Comparison of ENCODE assay signal across 8 cellular contexts in genomic region chr2:27249891-27250651, GRCh38. TPM values are rescaled to one million over a fixed set of nuclear protein-coding genes. Genes with fewer than 3 reads are reported as not detected.
A peak's percentile ranks its signal among the peaks of the same experiment; 100 is the strongest.
DNase-seq lines count a peak whose midpoint lies in the region; ATAC-seq and TF ChIP-seq lines count a peak whose summit lies in the region.

No MANE protein-coding gene starts in this region.

- peak; percentile 83 for TF ChIP-seq CTCF in WI38 (IDR thresholded peaks at IDR 0.05; ENCODE audit: low read depth, low read length)
- TF ChIP-seq CTCF in endothelial cell (IDR thresholded peaks at IDR 0.05; ENCODE audit: unreplicated experiment): peak; percentile 53
- TF ChIP-seq CTCF in mucosa of descending colon (IDR thresholded peaks at IDR 0.05): no peak
- TF ChIP-seq CTCF in tibial nerve (IDR thresholded peaks at IDR 0.05): peak; percentile 21 to 57 (median 48)

- ATAC-seq in mucosa of descending colon: peak; percentile 85

- H3K27ac Mint-ChIP-seq in endothelial cell (ENCODE audit: unreplicated experiment): no peak overlapping the region

- peaks cover 7% of the 10 kb centered on the region for H3K36me3 Mint-ChIP-seq in endothelial cell (ENCODE audit: low read depth, unreplicated experiment)

- 30 to 39% methylated on average over 14 to 22 of the region's 22 CpGs for WGBS in tibial nerve, 2 donors

- no peak overlapping the region for H3K4me3 ChIP-seq in WI38 (ENCODE audit: low read depth, low read length)
- H3K4me3 ChIP-seq in mucosa of descending colon: no peak overlapping the region
- no peak overlapping the region for H3K4me3 ChIP-seq in tibial nerve

- intact Hi-C loops in mucosa of descending colon (cut with DNase I, micrococcal nuclease): no loop called here

- peaks cover 9% of the 10 kb centered on the region for H3K27me3 Mint-ChIP-seq in endothelial cell (ENCODE audit: unreplicated experiment)

- H3K36me3 ChIP-seq in mucosa of descending colon (ENCODE audit: low read depth): no peaks in the 10 kb centered on the region
- no peaks in the 10 kb centered on the region for H3K36me3 ChIP-seq in tibial nerve

- no peaks in the 10 kb centered on the region for H3K4me1 Mint-ChIP-seq in endothelial cell (ENCODE audit: unreplicated experiment)

- H3K4me3 Mint-ChIP-seq in endothelial cell (ENCODE audit: unreplicated experiment): no peak overlapping the region

- peak; percentile 39 for DNase-seq in EH (ENCODE audit: low read depth)
- DNase-seq in LHCN-M2 (ENCODE audit: low read depth): peak; percentile 18
- peak; percentile 79 for DNase-seq in endothelial cell (ENCODE audit: low spot score)
- peak in 2 of 3 donors; percentile 48 to 69 for DNase-seq in mucosa of descending colon
- no peak for DNase-seq in tibial nerve (ENCODE audit: low spot score in 2 of 2)
- no peak for DNase-seq in RKO (ENCODE audit: low spot score)
- DNase-seq in hippocampal formation (lab: John Stamatoyannopoulos, UW): no peak

- no peak for TF ChIP-seq POLR2A in tibial nerve (IDR thresholded peaks at IDR 0.05)

- H3K9me3 ChIP-seq in mucosa of descending colon: no peaks in the 10 kb centered on the region
- H3K9me3 ChIP-seq in tibial nerve: no peaks in the 10 kb centered on the region

- TF ChIP-seq EP300 in tibial nerve (IDR thresholded peaks at IDR 0.05): no peak

- no peaks in the 10 kb centered on the region for H3K9me3 Mint-ChIP-seq in endothelial cell (ENCODE audit: unreplicated experiment)

- H3K27ac ChIP-seq in tibial nerve: no peak overlapping the region

- H3K4me1 ChIP-seq in mucosa of descending colon (ENCODE audit: low read depth): no peaks in the 10 kb centered on the region
- H3K4me1 ChIP-seq in tibial nerve: peaks cover 0 to 7% (median 0%) of the 10 kb centered on the region in 4 donors

- peaks cover 0 to 51% of the 10 kb centered on the region in 2 donors for H3K27me3 ChIP-seq in tibial nerve

RNA-seq across cellular contexts. Expression of gene SLC30A3, which starts 12.8 kb away (rescaled TPM):
- 0.63 TPM in 1 of 2 replicates, not detected in the other for total RNA-seq in LHCN-M2 (2014; rRNA removed)
- 0.27 TPM for polyA plus RNA-seq in LHCN-M2 (2012)
- not detected for total RNA-seq in endothelial cell (ENCODE audit: unreplicated experiment)
- total RNA-seq in mucosa of descending colon: under 1 TPM in 1 of 3 donors, not detected in 2; 0.12 TPM
- under 1 TPM in 1 of 4 donors, not detected in 3; 0.44 TPM for total RNA-seq in tibial nerve

RNA-seq across cellular contexts. Expression of gene DNAJC5G, which starts 25.2 kb away (rescaled TPM):
- not detected in 2 replicates for total RNA-seq in LHCN-M2 (2014; rRNA removed)
- not detected for polyA plus RNA-seq in LHCN-M2 (2012)
- total RNA-seq in endothelial cell (ENCODE audit: unreplicated experiment): not detected
- total RNA-seq in mucosa of descending colon: under 1 TPM in 1 of 3 donors, not detected in 2; 0.47 TPM
- 1 to 10 TPM in 1 of 4 donors, not detected in 3; 2.5 TPM for total RNA-seq in tibial nerve

RNA-seq across cellular contexts. Expression of gene TRIM54, which starts 32.2 kb away (rescaled TPM):
- total RNA-seq in LHCN-M2 (2014; rRNA removed) (0.11 TPM in 1 of 2 replicates, not detected in the other), endothelial cell (ENCODE audit: unreplicated experiment) (not detected), mucosa of descending colon (under 1 TPM in 1 of 3 donors, not detected in 2; 0.43 TPM), tibial nerve (1 to 10 TPM in 2 of 4 donors, under 1 TPM in 2; 0.21 to 2.7 (median 1.3) TPM)
- 1.4 TPM for polyA plus RNA-seq in LHCN-M2 (2012)

RNA-seq across cellular contexts. Expression of gene CAD, which starts 32.9 kb away (rescaled TPM):
- total RNA-seq in LHCN-M2 (2014; rRNA removed) (42.7 and 44.5 TPM in 2 replicates), endothelial cell (ENCODE audit: unreplicated experiment) (49.4 TPM), mucosa of descending colon (10 to 100 TPM; 22.7 to 29.8 (median 24.7) TPM), tibial nerve (10 to 100 TPM; 18.6 to 69.6 (median 32.9) TPM)
- 34.7 TPM for polyA plus RNA-seq in LHCN-M2 (2012)

RNA-seq across cellular contexts. Expression of gene SLC5A6, which starts 38.0 kb away (rescaled TPM):
- total RNA-seq in LHCN-M2 (2014; rRNA removed) (39.6 and 54.5 TPM in 2 replicates), endothelial cell (ENCODE audit: unreplicated experiment) (63.0 TPM), mucosa of descending colon (10 to 100 TPM; 27.7 to 34.8 (median 30.0) TPM), tibial nerve (10 to 100 TPM; 19.0 to 50.0 (median 41.5) TPM)
- polyA plus RNA-seq in LHCN-M2 (2012): 17.4 TPM

Comparison
In these comparisons a context has a peak if more than half of its experiments do, and no peak if none do; other contexts are left out.
1. DNase-seq: peak in EH (single experiment), LHCN-M2 (single experiment), endothelial cell (single experiment) and mucosa of descending colon (2 of 3); none in tibial nerve (0 of 2), RKO (single experiment) and hippocampal formation (0 of 2).